Comparison of ENCODE assay signal across 12 cellular contexts in genomic region chr2:111157071-111157661, GRCh38. TPM values are rescaled to one million over a fixed set of nuclear protein-coding genes. Genes with fewer than 3 reads are reported as not detected.
A peak's percentile ranks its signal among the peaks of the same experiment; 100 is the strongest.
DNase-seq lines count a peak whose midpoint lies in the region; ATAC-seq, FAIRE-seq and TF ChIP-seq lines count a peak whose summit lies in the region.
"Had no signal": no experiment of that assay in that cellular context is flagged by ENCODE, and none has a peak within 500 bp of the region (broad histone marks: within the 10 kb centered on the region; RNA-seq: fewer than 3 reads in every experiment).

No MANE protein-coding gene starts in this region.

- intact Hi-C loops in activated CD4-positive, alpha-beta T cell treated with anti-CD3 and anti-CD28 coated beads, Interleukin-2, amount 10 ng/mL, durations not matched to agents 24 days and 14 days (cut with micrococcal nuclease): no loop called here
- intact Hi-C loops in pancreas (cut with DNase I): no loop called here

- peak overlapping the region; percentile 69 for H3K27ac Mint-ChIP-seq in activated CD4-positive, alpha-beta T cell treated with anti-CD3 and anti-CD28 coated beads, Interleukin-2, amount 10 ng/mL, durations not matched to agents 24 days and 14 days
- no peak overlapping the region for H3K27ac Mint-ChIP-seq in endothelial cell (ENCODE audit: unreplicated experiment)

- H3K4me1 Mint-ChIP-seq in activated CD4-positive, alpha-beta T cell treated with anti-CD3 and anti-CD28 coated beads, Interleukin-2, amount 10 ng/mL, durations not matched to agents 24 days and 14 days: peaks cover 42% of the 10 kb centered on the region
- H3K4me1 Mint-ChIP-seq in endothelial cell (ENCODE audit: unreplicated experiment): peaks cover 56% of the 10 kb centered on the region

- H3K9me3 ChIP-seq in KOPT-K1 (ENCODE audit: insufficient read depth, low read length, poor library complexity, severe bottlenecking): no peaks in the 10 kb centered on the region
- no peaks in the 10 kb centered on the region for H3K9me3 ChIP-seq in pancreas
- H3K9me3 ChIP-seq: neutrophil had no signal

- H3K27ac ChIP-seq in KOPT-K1 (ENCODE audit: low read depth, low read length, poor library complexity, severe bottlenecking) (peak overlapping the region; percentile 17), pancreas (no peak overlapping the region)
- H3K27ac ChIP-seq: GM23248, neutrophil had no signal

- no peaks in the 10 kb centered on the region for H3K27me3 ChIP-seq in pancreas

- no peaks in the 10 kb centered on the region for H3K9me3 Mint-ChIP-seq in activated CD4-positive, alpha-beta T cell treated with anti-CD3 and anti-CD28 coated beads, Interleukin-2, amount 10 ng/mL, durations not matched to agents 24 days and 14 days
- H3K9me3 Mint-ChIP-seq in endothelial cell (ENCODE audit: unreplicated experiment): no peaks in the 10 kb centered on the region
- H3K9me3 Mint-ChIP-seq: central memory CD8-positive, alpha-beta T cell had no signal

- H3K4me3 Mint-ChIP-seq in activated CD4-positive, alpha-beta T cell treated with anti-CD3 and anti-CD28 coated beads, Interleukin-2, amount 10 ng/mL, durations not matched to agents 24 days and 14 days: peak overlapping the region; percentile 6
- no peak overlapping the region for H3K4me3 Mint-ChIP-seq in endothelial cell (ENCODE audit: unreplicated experiment)
- H3K4me3 Mint-ChIP-seq: central memory CD8-positive, alpha-beta T cell had no signal

- no peak overlapping the region for H3K4me3 ChIP-seq in pancreas
- H3K4me3 ChIP-seq: GM23248 had no signal

- 61 to 64% methylated on average over 5 of the region's 5 CpGs for WGBS in pancreas, 2 donors

- ATAC-seq in GM21786 (IDR thresholded peaks at IDR 0.05; ENCODE audit: unreplicated experiment) (peak; percentile 48), pancreas (peak in 3 of 4 donors; percentile 17 to 43 (median 34))

- peaks cover 4 to 14% (median 10%) of the 10 kb centered on the region in 3 donors for H3K4me1 ChIP-seq in pancreas

- peaks cover 92% of the 10 kb centered on the region for H3K36me3 Mint-ChIP-seq in activated CD4-positive, alpha-beta T cell treated with anti-CD3 and anti-CD28 coated beads, Interleukin-2, amount 10 ng/mL, durations not matched to agents 24 days and 14 days (ENCODE audit: low read depth)
- peaks cover 22% of the 10 kb centered on the region for H3K36me3 Mint-ChIP-seq in endothelial cell (ENCODE audit: low read depth, unreplicated experiment)

- H3K36me3 ChIP-seq in KOPT-K1 (ENCODE audit: insufficient read depth, low read length): peaks cover 11% of the 10 kb centered on the region
- H3K36me3 ChIP-seq in pancreas: peaks cover 0 to 3% (median 0%) of the 10 kb centered on the region in 3 donors

- no peak for DNase-seq in activated CD4-positive, alpha-beta T cell treated with anti-CD3 and anti-CD28 coated beads, Interleukin-2, amount 10 ng/mL, durations not matched to agents 24 days and 14 days
- DNase-seq in activated CD4-positive, alpha-beta T cell treated with anti-CD3 and anti-CD28 coated beads, Interleukin-2, amount 50 U/mL, for 1 hour: no peak
- DNase-seq in pancreas (no peak), AML-193 (lab: John Stamatoyannopoulos, UW) (no peak), globus pallidus (ENCODE audit: low spot score) (no peak), endothelial cell (ENCODE audit: low spot score) (no peak)
- DNase-seq: GM23248, NCI-H1436 had no signal

- no peak for TF ChIP-seq CTCF in pancreas (IDR thresholded peaks at IDR 0.05)
- TF ChIP-seq CTCF in endothelial cell (IDR thresholded peaks at IDR 0.05; ENCODE audit: unreplicated experiment): no peak

- H3K27me3 Mint-ChIP-seq in activated CD4-positive, alpha-beta T cell treated with anti-CD3 and anti-CD28 coated beads, Interleukin-2, amount 10 ng/mL, durations not matched to agents 24 days and 14 days: no peaks in the 10 kb centered on the region
- H3K27me3 Mint-ChIP-seq in endothelial cell (ENCODE audit: unreplicated experiment): peaks cover 2% of the 10 kb centered on the region
- H3K27me3 Mint-ChIP-seq: central memory CD8-positive, alpha-beta T cell had no signal

- no peak for FAIRE-seq in pancreas (lab: Jason Lieb, UNC)

RNA-seq across cellular contexts. Expression of gene BCL2L11, which starts 36.5 kb away (rescaled TPM):
- total RNA-seq in activated CD4-positive, alpha-beta T cell treated with anti-CD3 and anti-CD28 coated beads, Interleukin-2, amount 10 ng/mL, durations not matched to agents 24 days and 14 days: 193 and 219 TPM in 2 replicates
- total RNA-seq in pancreas: 10 to 100 TPM in 3 of 6 donors, 1 to 10 TPM in 3; 5.5 to 14.9 (median 10.0) TPM
- polyA plus RNA-seq in pancreas: 1 to 10 TPM; 2.7 to 4.4 TPM
- 32.5 TPM for total RNA-seq in endothelial cell (ENCODE audit: unreplicated experiment)
